9 cellular contexts compared by ENCODE assay signal in the genomic region with DNA sequence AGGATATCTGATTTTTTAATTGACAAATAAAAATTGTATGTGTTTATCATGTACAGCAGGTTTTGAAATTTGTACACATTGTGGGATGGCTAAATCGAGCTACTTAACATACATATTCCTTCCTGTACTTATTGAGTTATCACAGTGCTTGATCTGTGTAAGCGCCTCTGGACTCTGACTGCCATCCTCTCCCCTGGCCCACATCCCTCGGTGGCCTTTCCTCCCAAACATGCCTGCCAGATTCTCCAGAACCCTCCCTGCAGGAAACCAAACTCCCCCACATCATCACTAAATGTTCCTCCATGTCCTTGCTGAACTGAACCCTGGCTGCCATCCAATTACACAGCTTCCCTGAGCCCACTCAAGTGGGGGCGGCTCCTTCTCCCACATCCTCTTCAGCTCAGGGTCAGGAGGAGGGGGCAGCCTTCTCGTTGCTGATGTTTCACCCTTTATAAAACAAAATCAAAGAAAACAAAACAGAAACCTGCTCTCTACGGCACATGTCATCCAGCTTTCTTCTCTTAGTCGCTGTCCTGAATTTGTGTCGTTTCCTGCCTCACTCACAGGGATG.
DNase-seq lines count a peak whose midpoint lies in the region; ATAC-seq and TF ChIP-seq lines count a peak whose summit lies in the region.
"Had no signal": no experiment of that assay in that cellular context is flagged by ENCODE, and none has a peak within 500 bp of the region (broad histone marks: within the 10 kb centered on the region; RNA-seq: fewer than 3 reads in every experiment).

No MANE protein-coding gene starts in this region.

- H3F3A ChIP-seq in SK-N-SH (replicated peaks; ENCODE audit: insufficient read depth): no peaks in the 10 kb centered on the region

- TF ChIP-seq CTCF in HEK293 (tag by site-specific recombination; IDR thresholded peaks at IDR 0.05) (no peak), endodermal cell (conservative IDR thresholded peaks at IDR 0.05) (no peak), osteoblast (IDR thresholded peaks at IDR 0.05; ENCODE audit: extremely low read depth, low read depth, low read length) (no peak), SK-N-SH (IDR thresholded peaks at IDR 0.05) (no peak)

- TF ChIP-seq EP300 in SK-N-SH (IDR thresholded peaks at IDR 0.05; ENCODE audit: borderline replicate concordance in 1 of 2, low read depth in 1 of 2, low read length in 1 of 2): no peak

- no peak for TF ChIP-seq RAD21 in SK-N-SH (IDR thresholded peaks at IDR 0.05; ENCODE audit: low read length)

- H3K9me3 ChIP-seq in HEK293 (ENCODE audit: control insufficient read depth, insufficient read depth, low read depth, low read length) (no peaks in the 10 kb centered on the region), endodermal cell (ENCODE audit: control insufficient read depth, low read length) (no peaks in the 10 kb centered on the region), osteoblast (ENCODE audit: low read depth, low read length) (no peaks in the 10 kb centered on the region), SK-N-SH (no peaks in the 10 kb centered on the region)

- H3K9me3 Mint-ChIP-seq in endodermal cell: no peaks in the 10 kb centered on the region

- peak; percentile 27 for DNase-seq in NCI-H2029 (lab: John Stamatoyannopoulos, UW)
- peak; percentile 14 for DNase-seq in endodermal cell
- no peak for DNase-seq in osteoblast (ENCODE audit: insufficient read length, low spot score, missing footprints)
- no peak for DNase-seq in SK-N-SH
- DNase-seq in H4 (ENCODE audit: low spot score): no peak
- DNase-seq: GOT3 had no signal

- peaks cover 21% of the 10 kb centered on the region for H3K4me1 Mint-ChIP-seq in endodermal cell

- H3K27ac ChIP-seq in HEK293 (ENCODE audit: extremely low read depth, low read depth, low read length): no peak overlapping the region
- H3K27ac ChIP-seq in endodermal cell (ENCODE audit: low read depth, low read length): no peak overlapping the region
- no peak overlapping the region for H3K27ac ChIP-seq in osteoblast (ENCODE audit: low read depth, low read length)
- H3K27ac ChIP-seq in SK-N-SH (ENCODE audit: low read depth in 2 of 2, low read length in 1 of 2): no peak overlapping the region
- H3K27ac ChIP-seq: cardiac muscle cell had no signal

- H2AFZ ChIP-seq in osteoblast (ENCODE audit: low read length) (peak overlapping the region; percentile 68), SK-N-SH (ENCODE audit: low read depth) (no peak overlapping the region)

- H3K36me3 ChIP-seq in HEK293 (ENCODE audit: control insufficient read depth in 2 of 2, insufficient read depth in 1 of 2, low read length in 2 of 2) (no peaks in the 10 kb centered on the region), endodermal cell (ENCODE audit: control insufficient read depth, insufficient read depth, low read length) (no peaks in the 10 kb centered on the region), osteoblast (ENCODE audit: insufficient read depth, low read length) (no peaks in the 10 kb centered on the region), SK-N-SH (replicated peaks in 1 of 2; ENCODE audit: control insufficient read depth in 1 of 2, insufficient read depth in 2 of 2, low read length in 1 of 2) (no peaks in the 10 kb centered on the region)
- H3K36me3 ChIP-seq: cardiac muscle cell had no signal

- no peak overlapping the region for H3K9ac ChIP-seq in endodermal cell (ENCODE audit: extremely low read depth, low read length, poor library complexity, severe bottlenecking)
- H3K9ac ChIP-seq in SK-N-SH: no peak overlapping the region

- no peak for ATAC-seq in HG02870 (IDR thresholded peaks at IDR 0.05; ENCODE audit: unreplicated experiment)

- no peak overlapping the region for H3K4me3 Mint-ChIP-seq in endodermal cell

- H3K27me3 Mint-ChIP-seq in endodermal cell (ENCODE audit: insufficient read depth): no peaks in the 10 kb centered on the region

- H3K27me3 ChIP-seq in endodermal cell (ENCODE audit: control insufficient read depth, insufficient read depth, low read length, poor library complexity, severe bottlenecking): no peaks in the 10 kb centered on the region
- H3K27me3 ChIP-seq in osteoblast (ENCODE audit: insufficient read depth, low read length): peaks cover 4% of the 10 kb centered on the region
- H3K27me3 ChIP-seq in SK-N-SH (ENCODE audit: insufficient read depth): no peaks in the 10 kb centered on the region
- H3K27me3 ChIP-seq: cardiac muscle cell had no signal

- no peaks in the 10 kb centered on the region for H3K36me3 Mint-ChIP-seq in endodermal cell (ENCODE audit: low read depth)

- no peak overlapping the region for H3K27ac Mint-ChIP-seq in endodermal cell

- CTCF ChIA-PET in HEK293 (lab: Yijun Ruan, JAX): interaction anchor here (1.8 kb wide), 1 partner anchor 10 kb away, joined by 4 read pairs; no protein-coding TSS in a partner anchor
- CTCF ChIA-PET in SK-N-SH (lab: Yijun Ruan, JAX): interaction anchor here (1.6 to 3.4 kb wide), 2 partner anchors 11 to 157 kb away, joined by 3 to 19 read pairs; no protein-coding TSS in a partner anchor

- no peaks in the 10 kb centered on the region for H3K9me2 ChIP-seq in SK-N-SH

- POLR2A ChIA-PET in HEK293 (lab: Yijun Ruan, JAX): no interaction called here
- POLR2A ChIA-PET in SK-N-SH (lab: Yijun Ruan, JAX): no interaction called here

- H4K20me1 ChIP-seq in osteoblast (ENCODE audit: insufficient read depth, low read length): no peaks in the 10 kb centered on the region
- no peaks in the 10 kb centered on the region for H4K20me1 ChIP-seq in SK-N-SH (ENCODE audit: insufficient read depth)

- WGBS in endodermal cell (ENCODE audit: insufficient coverage in 1 of 2, insufficient read length in 1 of 2), 2 experiments: 91 to 100% methylated on average over 7 to 8 of the region's 8 CpGs
- 70% methylated on average over 8 of the region's 8 CpGs for WGBS in SK-N-SH (ENCODE audit: low lambda C conversion rate)

- H3K4me1 ChIP-seq in HEK293 (ENCODE audit: control insufficient read depth, insufficient read depth, low read length) (no peaks in the 10 kb centered on the region), endodermal cell (ENCODE audit: control insufficient read depth, insufficient read depth, low read length) (peaks cover 9% of the 10 kb centered on the region), osteoblast (ENCODE audit: insufficient read depth, low read length) (peaks cover 6% of the 10 kb centered on the region), SK-N-SH (ENCODE audit: control insufficient read depth in 1 of 2, insufficient read depth in 2 of 2, low read depth in 1 of 2, low read length in 1 of 2) (peaks cover 4 to 5% of the 10 kb centered on the region in 2 experiments; a peak in 1 of 4 replicates)

- H3K4me2 ChIP-seq in osteoblast (ENCODE audit: insufficient read depth, low read length) (peak overlapping the region; percentile 53), SK-N-SH (no peak overlapping the region)

- H3K79me2 ChIP-seq in osteoblast (ENCODE audit: insufficient read depth, low read length) (no peaks in the 10 kb centered on the region), SK-N-SH (ENCODE audit: insufficient read depth) (no peaks in the 10 kb centered on the region)

- H3K4me3 ChIP-seq in HEK293 (ENCODE audit: low read depth, low read length) (no peak overlapping the region), endodermal cell (ENCODE audit: low read length) (no peak overlapping the region), osteoblast (ENCODE audit: insufficient read depth, low read length) (peak overlapping the region; percentile 39), SK-N-SH (ENCODE audit: low read depth in 2 of 2, low read length in 1 of 2) (no peak overlapping the region)
- H3K4me3 ChIP-seq: cardiac muscle cell had no signal

TF ChIP-seq in HEK293, 187 proteins besides CTCF, POLR2A, EP300 and RAD21 (continues in another document):
- no peak for TF ChIP-seq TRIM28 (IDR thresholded peaks at IDR 0.05; ENCODE audit: borderline replicate concordance, low read length)
- peak; percentile 94 for TF ChIP-seq EGR2 (tag by site-specific recombination; IDR thresholded peaks at IDR 0.05; ENCODE audit: low read depth)
- no peak for TF ChIP-seq ZNF114 (tag by site-specific recombination; IDR thresholded peaks at IDR 0.05)
- TF ChIP-seq ZNF776 (tag by site-specific recombination; IDR thresholded peaks at IDR 0.05; ENCODE audit: borderline replicate concordance): no peak
- no peak for TF ChIP-seq ZNF24 (tag by site-specific recombination; IDR thresholded peaks at IDR 0.05)
- TF ChIP-seq ZNF548 (tag by site-specific recombination; IDR thresholded peaks at IDR 0.05): no peak
- TF ChIP-seq SALL2 (tag by site-specific recombination; IDR thresholded peaks at IDR 0.05; ENCODE audit: borderline replicate concordance): no peak
- TF ChIP-seq ZNF747 (tag by site-specific recombination; IDR thresholded peaks at IDR 0.05): no peak
- TF ChIP-seq ZBTB20 (tag by site-specific recombination; IDR thresholded peaks at IDR 0.05): peak; percentile 65
- TF ChIP-seq ZBTB8A (tag by site-specific recombination; IDR thresholded peaks at IDR 0.05): no peak

TF ChIP-seq in SK-N-SH, 30 proteins besides CTCF, POLR2A, EP300 and RAD21 (continues in another document):
- no peak for TF ChIP-seq FOXM1 (IDR thresholded peaks at IDR 0.05; ENCODE audit: low read depth)
- no peak for TF ChIP-seq FOSL2 (IDR thresholded peaks at IDR 0.05; ENCODE audit: borderline replicate concordance, low read depth)
- no peak for TF ChIP-seq RCOR1 (IDR thresholded peaks at IDR 0.05; ENCODE audit: low read length)
- TF ChIP-seq GABPA (IDR thresholded peaks at IDR 0.05; ENCODE audit: low read depth): no peak
- no peak for TF ChIP-seq USF2 (IDR thresholded peaks at IDR 0.05; ENCODE audit: borderline replicate concordance, low read depth, low read length)
- no peak for TF ChIP-seq TCF12 (IDR thresholded peaks at IDR 0.05)
- TF ChIP-seq NFIC (IDR thresholded peaks at IDR 0.05; ENCODE audit: borderline replicate concordance): no peak
- TF ChIP-seq POLR2AphosphoS5 (IDR thresholded peaks at IDR 0.05; ENCODE audit: low read depth, low read length): no peak
- TF ChIP-seq SIN3A (IDR thresholded peaks at IDR 0.05; ENCODE audit: borderline replicate concordance, low read depth, low read length): no peak
- TF ChIP-seq SMC3 (IDR thresholded peaks at IDR 0.05; ENCODE audit: low read depth, low read length): no peak

Comparison
In these comparisons a context has a peak if more than half of its experiments do, and no peak if none do; other contexts are left out.
1. DNase-seq: peak in NCI-H2029 (single experiment) and endodermal cell (single experiment); none in osteoblast (single experiment), SK-N-SH (single experiment) and H4 (single experiment).